ENCODE assay signal across 1 cellular context in the genomic region with DNA sequence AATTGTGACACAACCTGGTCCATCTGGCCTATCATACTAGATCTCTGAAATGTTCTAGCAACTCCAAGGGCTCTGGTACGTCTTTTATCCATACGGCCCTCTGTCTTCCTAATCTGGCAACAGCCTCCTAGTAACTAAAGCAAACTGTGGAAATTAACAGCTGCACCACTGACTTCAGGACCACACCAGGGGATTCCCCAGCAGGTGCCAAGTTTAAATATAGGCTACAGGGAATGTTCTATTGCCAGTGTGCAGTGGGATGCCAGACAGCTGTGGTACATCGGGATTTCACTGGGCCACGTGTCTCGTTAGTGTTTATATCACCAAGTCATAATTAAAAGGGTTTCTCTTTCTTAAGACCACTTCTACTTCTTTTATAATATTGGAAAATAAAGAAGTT.
TF ChIP-seq lines count a peak whose summit lies in the region.

No MANE protein-coding gene starts in this region.

TF ChIP-seq in A549, 52 proteins besides CTCF, POLR2A, EP300 and RAD21 (continued from another document):
- no peak for TF ChIP-seq CHD2 (IDR thresholded peaks at IDR 0.05; ENCODE audit: low read length, partially characterized antibody)
